ENCODE assay signal across 18 cellular contexts in genomic region chr22:26610983-26611382, GRCh38. TPM values are rescaled to one million over a fixed set of nuclear protein-coding genes. Genes with fewer than 3 reads are reported as not detected.
DNase-seq lines count a peak whose midpoint lies in the region; ATAC-seq, FAIRE-seq and TF ChIP-seq lines count a peak whose summit lies in the region.
"Had no signal": no experiment of that assay in that cellular context is flagged by ENCODE, and none has a peak within 500 bp of the region (broad histone marks: within the 10 kb centered on the region; RNA-seq: fewer than 3 reads in every experiment).

No MANE protein-coding gene starts in this region.

- intact Hi-C loops in lower lobe of right lung (cut with DNase I): no loop called here

- peak; percentile 53 for FAIRE-seq in GM12892 (lab: Jason Lieb, UNC)
- FAIRE-seq: endothelial cell of umbilical vein had no signal

- peak overlapping the region; percentile 53 for H3K27ac ChIP-seq in RWPE2 (ENCODE audit: poor library complexity, severe bottlenecking)
- H3K27ac ChIP-seq in fibroblast of lung (ENCODE audit: insufficient read depth, low read length): peak overlapping the region; percentile 60
- H3K27ac ChIP-seq in lower lobe of right lung: no peak overlapping the region
- no peak overlapping the region for H3K27ac ChIP-seq in neural progenitor cell
- H3K27ac ChIP-seq: heart left ventricle had no signal

- no peak overlapping the region for H3K4me3 Mint-ChIP-seq in neural progenitor cell
- H3K4me3 Mint-ChIP-seq: naive B cell had no signal

- no peaks in the 10 kb centered on the region for H4K20me1 ChIP-seq in fibroblast of lung (ENCODE audit: control insufficient read depth, extremely low read depth, insufficient read depth, low read length)
- H4K20me1 ChIP-seq in neural progenitor cell (ENCODE audit: low read depth): no peaks in the 10 kb centered on the region

- 0 out of 3 replicates have a peak, but pooled peaks have one; percentile 15 for ATAC-seq in RWPE2 (ENCODE audit: low read depth)
- ATAC-seq in lower lobe of right lung: no peak
- ATAC-seq: left colon, Right ventricle myocardium inferior had no signal

- H3K4me2 ChIP-seq in fibroblast of lung (ENCODE audit: extremely low read depth, insufficient read depth, low read length) (no peak overlapping the region), neural progenitor cell (no peak overlapping the region)

- H3K27me3 Mint-ChIP-seq in neural progenitor cell (ENCODE audit: insufficient read depth, low read depth): peaks cover 15% of the 10 kb centered on the region

- TF ChIP-seq CTCF in RWPE2 (IDR thresholded peaks at IDR 0.05; ENCODE audit: poor library complexity, severe bottlenecking): no peak
- no peak for TF ChIP-seq CTCF in fibroblast of lung (conservative IDR thresholded peaks at IDR 0.05 in 1 of 2, IDR thresholded peaks at IDR 0.05 in 1 of 2; ENCODE audit: low read depth in 1 of 2, low read length in 2 of 2)
- no peak for TF ChIP-seq CTCF in lower lobe of right lung (IDR thresholded peaks at IDR 0.05)
- no peak for TF ChIP-seq CTCF in neural progenitor cell (IDR thresholded peaks at IDR 0.05)

- peaks cover 42% of the 10 kb centered on the region for H3K4me1 Mint-ChIP-seq in neural progenitor cell

- H3K9me3 Mint-ChIP-seq in neural progenitor cell: no peaks in the 10 kb centered on the region
- H3K9me3 Mint-ChIP-seq: activated naive CD8-positive, alpha-beta T cell treated with anti-CD3 and anti-CD28 coated beads, Interleukin-2, amount 10 ng/mL, durations not matched to agents 7 days and 5 days; naive B cell had no signal

- no peak overlapping the region for H3K4me3 ChIP-seq in RWPE2 (ENCODE audit: severe bottlenecking)
- no peak overlapping the region for H3K4me3 ChIP-seq in fibroblast of lung (replicated peaks in 1 of 4; ENCODE audit: control extremely low read depth in 1 of 4, insufficient read depth in 1 of 4, low read depth in 3 of 4, low read length in 4 of 4)
- no peak overlapping the region for H3K4me3 ChIP-seq in lower lobe of right lung
- H3K4me3 ChIP-seq in neural progenitor cell: no peak overlapping the region
- H3K4me3 ChIP-seq: heart left ventricle, transverse colon had no signal

- peak; percentile 68 for DNase-seq in A172 (ENCODE audit: low spot score)
- DNase-seq in GM12892 (ENCODE audit: insufficient read length): no peak
- no peak for DNase-seq in RWPE2 (ENCODE audit: low spot score)
- peak in 1 of 2 donors; percentile 60 for DNase-seq in fibroblast of lung (ENCODE audit: low read depth in 2 of 2)
- DNase-seq in activated effector memory CD4-positive, alpha-beta T cell treated with Interleukin-2 at 50 U/mL for 16 hours: no peak
- no peak for DNase-seq in lower lobe of right lung
- no peak for DNase-seq in neural progenitor cell (ENCODE audit: low spot score)
- DNase-seq in islet precursor cell: no peak
- DNase-seq: naive B cell, NCI-H187, NCI-H69 had no signal

- H3K27ac Mint-ChIP-seq in neural progenitor cell: no peak overlapping the region

- no peaks in the 10 kb centered on the region for H3K36me3 Mint-ChIP-seq in neural progenitor cell
- H3K36me3 Mint-ChIP-seq: activated naive CD8-positive, alpha-beta T cell treated with anti-CD3 and anti-CD28 coated beads, Interleukin-2, amount 10 ng/mL, durations not matched to agents 7 days and 5 days; naive B cell had no signal

- H3K36me3 ChIP-seq in RWPE2 (ENCODE audit: low read depth) (no peaks in the 10 kb centered on the region), fibroblast of lung (ENCODE audit: control insufficient read depth, insufficient read depth, low read length) (no peaks in the 10 kb centered on the region), lower lobe of right lung (no peaks in the 10 kb centered on the region), neural progenitor cell (no peaks in the 10 kb centered on the region)
- H3K36me3 ChIP-seq: heart left ventricle, transverse colon had no signal

- no peaks in the 10 kb centered on the region for H3K9me3 ChIP-seq in RWPE2 (ENCODE audit: severe bottlenecking)
- no peaks in the 10 kb centered on the region for H3K9me3 ChIP-seq in fibroblast of lung (ENCODE audit: control insufficient read depth, insufficient read depth, low read depth, low read length)
- H3K9me3 ChIP-seq in lower lobe of right lung: no peaks in the 10 kb centered on the region
- no peaks in the 10 kb centered on the region for H3K9me3 ChIP-seq in neural progenitor cell (ENCODE audit: low read depth)
- H3K9me3 ChIP-seq: heart left ventricle, transverse colon had no signal

- no peaks in the 10 kb centered on the region for H3K79me2 ChIP-seq in fibroblast of lung (ENCODE audit: control insufficient read depth, insufficient read depth, low read length)
- H3K79me2 ChIP-seq in neural progenitor cell (ENCODE audit: low read depth): no peaks in the 10 kb centered on the region

- TF ChIP-seq POLR2A in GM12892 (IDR thresholded peaks at IDR 0.05; ENCODE audit: low read depth, low read length): no peak

- peaks cover 21% of the 10 kb centered on the region for H3F3A ChIP-seq in neural progenitor cell (ENCODE audit: low read depth)

- H2AFZ ChIP-seq in fibroblast of lung (ENCODE audit: low read length) (no peak overlapping the region), neural progenitor cell (replicated peaks) (no peak overlapping the region)

- H3K9ac ChIP-seq in fibroblast of lung (ENCODE audit: insufficient read depth, low read length) (no peak overlapping the region), neural progenitor cell (no peak overlapping the region)

- H3K4me1 ChIP-seq in RWPE2 (ENCODE audit: insufficient read depth, poor library complexity, severe bottlenecking) (peaks cover 13% of the 10 kb centered on the region), fibroblast of lung (ENCODE audit: control insufficient read depth, extremely low read depth, insufficient read depth, low read length) (peaks cover 10% of the 10 kb centered on the region), lower lobe of right lung (peaks cover under 1% of the 10 kb centered on the region), neural progenitor cell (peaks cover 35% of the 10 kb centered on the region)
- H3K4me1 ChIP-seq: transverse colon had no signal

- H3K27me3 ChIP-seq in RWPE2 (ENCODE audit: insufficient read depth, poor library complexity, severe bottlenecking) (no peaks in the 10 kb centered on the region), fibroblast of lung (ENCODE audit: control insufficient read depth, insufficient read depth, low read length) (no peaks in the 10 kb centered on the region), lower lobe of right lung (ENCODE audit: low read depth) (peaks cover 5% of the 10 kb centered on the region), neural progenitor cell (peaks cover 28% of the 10 kb centered on the region)

RNA-seq across cellular contexts. Expression of gene CRYBB1, which starts 6.8 kb away (rescaled TPM):
- total RNA-seq in A172 (2014; rRNA removed; shearing (Covaris generic)): not detected in 2 replicates
- polyA plus RNA-seq in GM12892 (2012; ENCODE audit: missing spikeins): not detected
- not detected in 2 replicates for total RNA-seq in fibroblast of lung
- polyA plus RNA-seq in fibroblast of lung: not detected in 2 replicates
- polyA plus RNA-seq in fibroblast of lung (2012): not detected in 2 replicates
- not detected in 2 replicates for polyA minus RNA-seq in fibroblast of lung (ENCODE audit: low replicate concordance)
- total RNA-seq in lower lobe of right lung: 1.4 TPM
- total RNA-seq in neural progenitor cell (ENCODE audit: low replicate concordance): 0.53 TPM in 1 of 2 replicates, not detected in the other
- total RNA-seq: activated CD8-positive, alpha-beta memory T cell treated with anti-CD3 and anti-CD28 coated beads for 36 hours; activated naive CD8-positive, alpha-beta T cell treated with anti-CD3 and anti-CD28 coated beads, Interleukin-2, amount 10 ng/mL, durations not matched to agents 7 days and 5 days; endothelial cell of umbilical vein had no signal
- polyA plus RNA-seq: endothelial cell of umbilical vein had no signal

RNA-seq across cellular contexts. Expression of gene CRYBA4, which starts 10.8 kb away (rescaled TPM):
- not detected in 2 replicates for total RNA-seq in A172 (2014; rRNA removed; shearing (Covaris generic))
- not detected for polyA plus RNA-seq in GM12892 (2012; ENCODE audit: missing spikeins)
- total RNA-seq in fibroblast of lung (not detected in 2 replicates), lower lobe of right lung (not detected), neural progenitor cell (ENCODE audit: low replicate concordance) (1.1 and 1.6 TPM in 2 replicates)
- not detected in 2 replicates for polyA plus RNA-seq in fibroblast of lung
- not detected in 2 replicates for polyA plus RNA-seq in fibroblast of lung (2012)
- not detected in 2 replicates for polyA minus RNA-seq in fibroblast of lung (ENCODE audit: low replicate concordance)
- total RNA-seq: activated CD8-positive, alpha-beta memory T cell treated with anti-CD3 and anti-CD28 coated beads for 36 hours; activated naive CD8-positive, alpha-beta T cell treated with anti-CD3 and anti-CD28 coated beads, Interleukin-2, amount 10 ng/mL, durations not matched to agents 7 days and 5 days; endothelial cell of umbilical vein; heart left ventricle; left colon; Right ventricle myocardium inferior; transverse colon had no signal
- polyA plus RNA-seq: endothelial cell of umbilical vein, heart left ventricle had no signal

RNA-seq across cellular contexts. Expression of gene TPST2, which starts 21.1 kb away (rescaled TPM):
- total RNA-seq in A172 (2014; rRNA removed; shearing (Covaris generic)): 5.5 and 9.5 TPM in 2 replicates
- 12.9 TPM for polyA plus RNA-seq in GM12892 (2012; ENCODE audit: missing spikeins)
- total RNA-seq in fibroblast of lung: 17.7 and 35.0 TPM in 2 replicates
- polyA plus RNA-seq in fibroblast of lung: 26.1 and 32.5 TPM in 2 replicates
- 22.2 and 24.2 TPM in 2 replicates for polyA plus RNA-seq in fibroblast of lung (2012)
- 51.5 and 51.6 TPM in 2 replicates for polyA minus RNA-seq in fibroblast of lung (ENCODE audit: low replicate concordance)
- total RNA-seq in lower lobe of right lung: 63.1 TPM
- 31.7 and 59.5 TPM in 2 replicates for total RNA-seq in neural progenitor cell (ENCODE audit: low replicate concordance)

RNA-seq across cellular contexts. Expression of gene MIAT, which starts 46.4 kb away (rescaled TPM):
- 1.9 and 2.2 TPM in 2 replicates for total RNA-seq in A172 (2014; rRNA removed; shearing (Covaris generic))
- 10.0 TPM for polyA plus RNA-seq in GM12892 (2012; ENCODE audit: missing spikeins)
- total RNA-seq in fibroblast of lung (2.1 and 10.2 TPM in 2 replicates), lower lobe of right lung (6.8 TPM), neural progenitor cell (ENCODE audit: low replicate concordance) (262 and 277 TPM in 2 replicates)
- polyA plus RNA-seq in fibroblast of lung: 1.6 and 1.9 TPM in 2 replicates
- polyA plus RNA-seq in fibroblast of lung (2012): 1.4 and 1.9 TPM in 2 replicates
- 0.43 and 0.63 TPM in 2 replicates for polyA minus RNA-seq in fibroblast of lung (ENCODE audit: low replicate concordance)

Comparison
In these comparisons a context has a peak if more than half of its experiments do, and no peak if none do; other contexts are left out.
1. H3K27ac ChIP-seq: peak in RWPE2 (single experiment) and fibroblast of lung (single experiment); none in lower lobe of right lung (single experiment) and neural progenitor cell (single experiment).